In the genomic region with DNA sequence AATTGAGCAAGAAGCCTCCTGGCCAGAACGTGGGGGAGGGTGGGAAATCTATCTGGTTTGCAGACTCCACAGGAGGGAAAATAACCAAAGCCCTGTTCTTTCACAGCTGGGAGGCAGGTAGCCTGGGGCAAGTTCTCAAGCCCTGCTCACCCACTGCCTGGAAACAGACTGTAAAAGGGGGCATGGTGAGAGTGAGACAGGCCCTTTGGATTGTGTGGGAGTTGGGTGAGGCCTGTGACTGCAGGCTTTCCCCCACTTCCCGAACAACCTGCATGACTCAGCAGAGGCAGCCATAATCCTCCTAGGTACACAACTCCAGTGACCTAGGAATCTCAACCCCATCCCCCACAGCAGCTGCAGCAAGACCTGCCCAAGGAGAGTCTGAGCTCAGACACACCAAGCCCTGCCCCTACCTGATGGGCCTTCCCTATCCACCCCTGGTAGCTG, we compare ENCODE assay signal across 13 cellular contexts. TPM values are rescaled to one million over a fixed set of nuclear protein-coding genes. Genes with fewer than 3 reads are reported as not detected.
DNase-seq lines count a peak whose midpoint lies in the region; ATAC-seq and TF ChIP-seq lines count a peak whose summit lies in the region.
"Not testable (repeated sequence)": the region's sequence is repeated elsewhere in the genome, so short reads cannot be mapped to it uniquely, and the experiment has no call there.
"Had no signal": no experiment of that assay in that cellular context is flagged by ENCODE, and none has a peak within 500 bp of the region (broad histone marks: within the 10 kb centered on the region; RNA-seq: fewer than 3 reads in every experiment).

No MANE protein-coding gene starts in this region.

- TF ChIP-seq CTCF in PC-9 (conservative IDR thresholded peaks at IDR 0.05); fibroblast of mammary gland (conservative IDR thresholded peaks at IDR 0.05; ENCODE audit: control insufficient read depth, insufficient read depth, low read depth, low read length); transverse colon (IDR thresholded peaks at IDR 0.05): not testable (repeated sequence)

- peaks cover 26% of the 10 kb centered on the region for H3K4me1 ChIP-seq in PC-9 (replicated peaks; ENCODE audit: insufficient read depth)
- H3K4me1 ChIP-seq in transverse colon, result not testable (repeated sequence)

- H3K79me2 ChIP-seq in PC-9 (ENCODE audit: low read depth), result not testable (repeated sequence)

- WGBS in transverse colon (ENCODE audit: low coverage in 1 of 2), 2 donors, result 39% methylated on average over 2 of the region's 2 CpGs; no CpG with 5 or more reads in 1 of the 2 donors

- H3K4me2 ChIP-seq in PC-9, result peak overlapping the region; percentile 61

- DNase-seq in DMS53 (lab: John Stamatoyannopoulos, UW), result peak; percentile 91
- DNase-seq in HK-2 (ENCODE audit: unreplicated experiment), result peak; percentile 19
- DNase-seq in NCI-H146 (lab: John Stamatoyannopoulos, UW), result peak; percentile 91
- peak; percentile 76 to 91 for DNase-seq in PC-9
- DNase-seq in amniotic epithelial cell (ENCODE audit: low read depth), result peak; percentile 55
- peak; percentile 7 for DNase-seq in fibroblast of mammary gland (ENCODE audit: low read depth)
- DNase-seq in left colon, result peak; percentile 59 to 89
- DNase-seq in transverse colon, result peak; percentile 70

- BruUV-seq in PC-9 (replicated peaks; lab: Mats Ljungman, UMichigan), result not testable (repeated sequence)

- POLR2A ChIA-PET in PC-9 (lab: Charles Lee; ENCODE audit: unreplicated experiment), result interaction anchor here (0.7 to 1.3 kb wide), 2 partner anchors 20 to 42 kb away, joined by 3 to 7 read pairs; partner anchors contain the start of genes CAGE1 and RIOK1

- TF ChIP-seq EP300 in transverse colon (IDR thresholded peaks at IDR 0.05; ENCODE audit: low read depth), result not testable (repeated sequence)

- H3F3A ChIP-seq in PC-9 (ENCODE audit: insufficient read depth, low read depth), result peaks cover 12% of the 10 kb centered on the region; the same call in 1 of the 2 replicates

- H2AFZ ChIP-seq in PC-9, result not testable (repeated sequence)

- H3K4me3 ChIP-seq in PC-9; fibroblast of mammary gland (ENCODE audit: control insufficient read depth, low read depth, low read length); transverse colon: not testable (repeated sequence)

- CTCF ChIA-PET in PC-9 (lab: Charles Lee), result not testable (repeated sequence)

- ATAC-seq in left colon, result peak; percentile 69

- H3K9me3 ChIP-seq in PC-9 (ENCODE audit: insufficient read depth, low read depth); transverse colon: not testable (repeated sequence)

- not testable (repeated sequence) for H4K20me1 ChIP-seq in PC-9 (ENCODE audit: insufficient read depth)

- H3K27ac ChIP-seq in PC-9, result peak overlapping the region; percentile 98
- peak overlapping the region in 1 of 4 donors; percentile 8 for H3K27ac ChIP-seq in transverse colon

- H3K27me3 ChIP-seq in PC-9 (ENCODE audit: insufficient read depth, low read depth); transverse colon: not testable (repeated sequence)

- H3K9me2 ChIP-seq in PC-9 (ENCODE audit: insufficient read depth), result not testable (repeated sequence)

- intact Hi-C loops in PC-9 (cut with micrococcal nuclease; ENCODE audit: unreplicated experiment), result loop anchor here (1.0 to 2.0 kb wide), 2 partner anchors 34 to 41 kb away; partner anchors contain the start of genes CAGE1, RIOK1 and SSR1
- intact Hi-C loops in left colon (cut with DNase I, micrococcal nuclease); transverse colon (cut with DNase I; ENCODE audit: low total_unique reads): not testable (repeated sequence)

- in situ Hi-C loops in transverse colon (cut with MboI; ENCODE audit: low pct_ligation_motif_present in 1 of 4, low pct_unique_long_range_greater_than_20kb in 1 of 4, low sequenced_read_pairs in 3 of 4), result not testable (repeated sequence)

- H3K36me3 ChIP-seq in PC-9 (ENCODE audit: low read depth); transverse colon: not testable (repeated sequence)

- TF ChIP-seq POLR2A in transverse colon (IDR thresholded peaks at IDR 0.05), result not testable (repeated sequence)

RNA-seq across cellular contexts. Expression of gene SSR1, which starts 34.6 kb away (rescaled TPM):
- 104 and 118 TPM in 2 replicates for total RNA-seq in PC-9 (2021)
- total RNA-seq in left colon, result 100 to 1,000 TPM; 118 to 136 TPM
- total RNA-seq in transverse colon, result 10 to 100 TPM; 12.7 to 68.9 (median 50.3) TPM

RNA-seq across cellular contexts. Expression of gene CAGE1, which starts 42.0 kb away (rescaled TPM):
- total RNA-seq in PC-9 (2021) (0.13 TPM in 2 replicates), left colon (under 1 TPM in 1 of 2 donors, not detected in 1; 0.08 TPM), transverse colon (not detected)
- total RNA-seq: cardiac septum, epithelial cell of proximal tubule, left ventricle myocardium superior, mucosa of gallbladder, psoas muscle had no signal

RNA-seq across cellular contexts. Expression of gene RIOK1, which starts 42.0 kb away (rescaled TPM):
- total RNA-seq in PC-9 (2021), result 16.9 and 24.9 TPM in 2 replicates
- total RNA-seq in left colon, result 10 to 100 TPM; 11.8 to 15.6 TPM
- 10 to 100 TPM in 3 of 4 donors, 1 to 10 TPM in 1; 9.8 to 66.5 (median 23.9) TPM for total RNA-seq in transverse colon

Comparison
In these comparisons a context has a peak if more than half of its experiments do, and no peak if none do; other contexts are left out.
1. DNase-seq: peak in every context shown above with its lines; median percentile 91 in DMS53; 91 in NCI-H146; 84 in PC-9; 74 in left colon; 70 in transverse colon; 55 in amniotic epithelial cell; 19 in HK-2; 7 in fibroblast of mammary gland.